ENCODE assay signal across 1 cellular context in genomic region chr22:42962295-42963230, GRCh38.
TF ChIP-seq lines count a peak whose summit lies in the region.

No MANE protein-coding gene starts in this region.

TF ChIP-seq in HEK293T, 16 proteins besides CTCF, POLR2A, EP300 and RAD21 (continued from another document):
- no peak for TF ChIP-seq PKNOX1 (IDR thresholded peaks at IDR 0.05)
